8 cellular contexts compared by ENCODE assay signal in the genomic region with DNA sequence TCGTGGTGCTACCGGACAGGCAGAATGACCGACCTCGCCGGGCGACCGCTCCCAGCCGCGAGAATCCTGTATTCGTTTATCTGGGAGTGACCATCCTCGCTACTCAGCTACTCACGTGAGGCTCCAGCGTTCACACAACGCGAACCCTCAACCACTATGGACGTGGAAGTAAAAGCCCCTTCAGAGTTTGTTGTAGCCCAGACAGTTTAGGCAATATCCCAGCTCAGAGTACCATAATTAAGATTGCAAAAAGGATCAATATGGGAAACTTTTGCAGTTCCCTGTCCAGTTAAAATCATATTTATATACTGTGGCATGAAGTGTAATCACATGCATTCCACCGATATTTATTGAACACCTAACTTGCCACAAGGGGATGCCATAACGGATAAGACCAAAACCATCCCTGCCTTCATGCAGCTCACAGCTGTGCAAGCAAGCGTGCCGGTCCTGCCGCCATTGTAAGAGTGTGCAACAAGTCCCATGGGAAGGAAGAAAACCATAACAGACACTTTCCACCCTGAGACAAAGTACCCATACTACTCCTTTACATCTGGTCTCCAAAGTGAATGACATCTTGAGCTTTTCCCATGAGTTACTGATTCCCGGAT. TPM values are rescaled to one million over a fixed set of nuclear protein-coding genes. Genes with fewer than 3 reads are reported as not detected.
DNase-seq lines count a peak whose midpoint lies in the region; ATAC-seq and TF ChIP-seq lines count a peak whose summit lies in the region.

No MANE protein-coding gene starts in this region.

- peak; percentile 22 for TF ChIP-seq CTCF in HFF-Myc (IDR thresholded peaks at IDR 0.05; ENCODE audit: low read depth, low read length, missing control alignments)

- H3K9me3 ChIP-seq in duodenal mucosa (ENCODE audit: control insufficient read depth in 1 of 2, low read length in 2 of 2), result no peaks in the 10 kb centered on the region

- DNase-seq in DMS 273 (lab: John Stamatoyannopoulos, UW; ENCODE audit: unreplicated experiment) (peak; percentile 84), HFF-Myc (ENCODE audit: extremely low read depth, low read depth) (peak; percentile 29), RPMI7951 (ENCODE audit: low read depth) (peak; percentile 42)
- DNase-seq in natural killer cell treated with Interleukin-12 subunit alpha and Interleukin-12 subunit beta and Interleukin-15 and Interleukin-18, amount 100 ng/mL, for 72 hours (ENCODE audit: low spot score), result no peak
- no peak for DNase-seq in stimulated activated naive CD4-positive, alpha-beta T cell (lab: John Stamatoyannopoulos, UW)
- DNase-seq in central memory CD4-positive, alpha-beta T cell, result no peak

- no peak for ATAC-seq in natural killer cell treated with Interleukin-12 subunit alpha and Interleukin-12 subunit beta and Interleukin-15 and Interleukin-18, amount 100 ng/mL, for 72 hours
- no peak for ATAC-seq in HG03565 (IDR thresholded peaks at IDR 0.05; ENCODE audit: unreplicated experiment)

- H3K36me3 ChIP-seq in duodenal mucosa (ENCODE audit: control insufficient read depth in 1 of 2, insufficient read depth in 2 of 2, low read length in 2 of 2), result no peaks in the 10 kb centered on the region

- peaks cover 25 to 29% of the 10 kb centered on the region in 2 donors for H3K4me1 Mint-ChIP-seq in natural killer cell treated with Interleukin-12 subunit alpha and Interleukin-12 subunit beta and Interleukin-15 and Interleukin-18, amount 100 ng/mL, for 72 hours (ENCODE audit: low read depth in 2 of 2)

- peaks cover 18% of the 10 kb centered on the region for H3K36me3 Mint-ChIP-seq in natural killer cell treated with Interleukin-12 subunit alpha and Interleukin-12 subunit beta and Interleukin-15 and Interleukin-18, amount 100 ng/mL, for 72 hours

- peaks cover 0 to 2% of the 10 kb centered on the region in 2 donors for H3K27me3 Mint-ChIP-seq in natural killer cell treated with Interleukin-12 subunit alpha and Interleukin-12 subunit beta and Interleukin-15 and Interleukin-18, amount 100 ng/mL, for 72 hours

- H3K9me3 Mint-ChIP-seq in natural killer cell treated with Interleukin-12 subunit alpha and Interleukin-12 subunit beta and Interleukin-15 and Interleukin-18, amount 100 ng/mL, for 72 hours, result no peaks in the 10 kb centered on the region

- H3K27me3 ChIP-seq in duodenal mucosa (ENCODE audit: control insufficient read depth in 1 of 2, insufficient read depth in 2 of 2, low read length in 2 of 2), result no peaks in the 10 kb centered on the region

- H3K27ac ChIP-seq in duodenal mucosa (ENCODE audit: low read depth, low read length), result no peak overlapping the region

- peak overlapping the region; percentile 90 to 93 for H3K27ac Mint-ChIP-seq in natural killer cell treated with Interleukin-12 subunit alpha and Interleukin-12 subunit beta and Interleukin-15 and Interleukin-18, amount 100 ng/mL, for 72 hours

- H3K4me1 ChIP-seq in duodenal mucosa (ENCODE audit: control insufficient read depth in 1 of 2, insufficient read depth in 2 of 2, low read length in 2 of 2), result peaks cover 14 to 27% of the 10 kb centered on the region in 2 donors

- peak overlapping the region; percentile 37 to 74 for H3K9ac ChIP-seq in duodenal mucosa (ENCODE audit: low read depth in 1 of 2, low read length in 2 of 2)

- H3K4me3 ChIP-seq in HFF-Myc (replicated peaks; ENCODE audit: low read depth, low read length) (peak overlapping the region; percentile 97), duodenal mucosa (ENCODE audit: low read depth in 1 of 2, low read length in 2 of 2) (peak overlapping the region; percentile 72 to 89)

- peak overlapping the region; percentile 98 for H3K4me3 Mint-ChIP-seq in natural killer cell treated with Interleukin-12 subunit alpha and Interleukin-12 subunit beta and Interleukin-15 and Interleukin-18, amount 100 ng/mL, for 72 hours

RNA-seq across cellular contexts. Expression of gene MAX, which starts 0.9 kb away (rescaled TPM):
- total RNA-seq in RPMI7951 (2014; rRNA removed; shearing (Covaris generic)), result 28.2 and 36.8 TPM in 2 replicates
- 100 to 1,000 TPM; 167 to 171 TPM for total RNA-seq in natural killer cell treated with Interleukin-12 subunit alpha and Interleukin-12 subunit beta and Interleukin-15 and Interleukin-18, amount 100 ng/mL, for 72 hours

Comparison
In these comparisons a context has a peak if more than half of its experiments do, and no peak if none do; other contexts are left out.
1. DNase-seq: peak in DMS 273 (single experiment), HFF-Myc (single experiment) and RPMI7951 (single experiment); none in natural killer cell treated with Interleukin-12 subunit alpha and Interleukin-12 subunit beta and Interleukin-15 and Interleukin-18, amount 100 ng/mL, for 72 hours (single experiment), stimulated activated naive CD4-positive, alpha-beta T cell (0 of 6) and central memory CD4-positive, alpha-beta T cell (single experiment).